In genomic region chr2:230887361-230887760, GRCh38 we compare ENCODE assay signal across 26 cellular contexts. TPM values are rescaled to one million over a fixed set of nuclear protein-coding genes. Genes with fewer than 3 reads are reported as not detected.
"Had no signal": no experiment of that assay in that cellular context is flagged by ENCODE, and none has a peak within 500 bp of the region (broad histone marks: within the 10 kb centered on the region; RNA-seq: fewer than 3 reads in every experiment).

No MANE protein-coding gene starts in this region.

- ATAC-seq: K562, Panc1, PC-3 had no signal

- H3K4me3 ChIP-seq: K562 had no signal

- H3K4me3 Mint-ChIP-seq: IgD-negative memory B cell had no signal

- H3K36me3 Mint-ChIP-seq: IgD-negative memory B cell had no signal

- H3K9me3 Mint-ChIP-seq: IgD-negative memory B cell had no signal

- H3K9me3 ChIP-seq: SK-N-SH had no signal

- H3K9ac ChIP-seq: KMS-11, SK-N-SH had no signal

- H3K9me2 ChIP-seq: SK-N-SH had no signal

- H3K27ac Mint-ChIP-seq: IgD-negative memory B cell had no signal

- H3K27ac ChIP-seq: KMS-11, RWPE1 had no signal

- FAIRE-seq: K562 had no signal

- DNase-seq: Kasumi-1, MM.1S, NCI-H1105, NCI-H1417, NCI-H1436 treated with DMSO at 0.1 percent for 48 hours, NCI-H1694, NCI-H187 treated with DMSO at 0.1 percent for 48 hours, NCI-H2029 treated with DMSO at 0.1 percent for 48 hours, NCI-H2171 treated with DMSO at 0.1 percent for 48 hours, NCI-H226, NCI-H446, NCI-H510A, NCI-H524 treated with DMSO at 0.1 percent for 48 hours, NCI-H69, NCI-H774, PC-3, SHP77, SK-N-SH, SW 1271 had no signal

- H3K4me2 ChIP-seq: KMS-11, SK-N-SH had no signal

RNA-seq across cellular contexts. Expression of gene ITM2C, which starts 22.6 kb away (rescaled TPM):
- total RNA-seq: OCI-LY7 had no signal

RNA-seq across cellular contexts. Expression of gene GPR55, which starts 37.7 kb away (rescaled TPM):
- total RNA-seq: M059J had no signal
- polyA plus RNA-seq: SK-N-SH had no signal
